11 cellular contexts compared by ENCODE assay signal in the genomic region with DNA sequence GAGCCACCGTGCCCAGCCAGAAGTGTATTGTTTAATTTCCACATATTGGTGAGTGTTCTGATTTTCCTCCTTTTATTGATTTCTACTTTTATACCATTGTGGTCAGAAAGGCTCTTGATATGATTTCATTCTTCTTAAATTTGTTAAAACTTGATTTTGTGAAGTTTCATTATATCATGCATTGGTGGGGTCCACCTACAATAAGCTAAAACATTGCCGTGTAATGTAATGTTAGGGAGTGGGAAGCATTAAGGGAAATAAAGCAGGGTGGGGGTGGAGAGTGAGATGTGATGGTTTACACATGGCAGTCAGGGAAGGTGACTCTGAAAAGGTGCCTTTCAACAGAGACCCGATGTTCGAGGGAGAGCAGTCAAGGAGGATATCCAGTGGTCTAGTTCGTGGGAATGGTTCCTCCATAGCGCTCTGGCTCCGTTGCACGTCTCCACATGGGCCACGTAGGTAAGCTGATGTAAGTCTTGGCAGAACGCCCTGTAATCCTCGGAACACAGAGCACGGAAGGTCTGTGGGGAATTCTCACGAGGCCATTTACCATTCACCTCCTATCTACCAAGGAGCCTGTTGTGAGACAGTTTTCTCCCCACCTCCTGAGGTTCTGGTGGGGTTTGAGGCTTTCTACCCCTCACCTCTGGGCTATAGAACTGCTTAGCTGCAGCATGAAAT. TPM values are rescaled to one million over a fixed set of nuclear protein-coding genes. Genes with fewer than 3 reads are reported as not detected.
DNase-seq lines count a peak whose midpoint lies in the region; ATAC-seq and TF ChIP-seq lines count a peak whose summit lies in the region.
"Had no signal": no experiment of that assay in that cellular context is flagged by ENCODE, and none has a peak within 500 bp of the region (broad histone marks: within the 10 kb centered on the region; RNA-seq: fewer than 3 reads in every experiment).

No MANE protein-coding gene starts in this region.

- H3K36me3 ChIP-seq in right atrium auricular region (no peaks in the 10 kb centered on the region), suprapubic skin (no peaks in the 10 kb centered on the region)
- H3K36me3 ChIP-seq: transverse colon had no signal

- H3K4me1 ChIP-seq in right atrium auricular region (peaks cover 0 to 8% of the 10 kb centered on the region in 2 donors), suprapubic skin (peaks cover 5% of the 10 kb centered on the region)
- H3K4me1 ChIP-seq: transverse colon had no signal

- no peak for TF ChIP-seq CTCF in right atrium auricular region (IDR thresholded peaks at IDR 0.05)
- TF ChIP-seq CTCF in suprapubic skin (IDR thresholded peaks at IDR 0.05): no peak

- H3K9me3 ChIP-seq in right atrium auricular region (no peaks in the 10 kb centered on the region), suprapubic skin (no peaks in the 10 kb centered on the region)
- H3K9me3 ChIP-seq: transverse colon had no signal

- H3K27ac ChIP-seq in right atrium auricular region: peak overlapping the region; percentile 63 to 87
- H3K27ac ChIP-seq in suprapubic skin: peak overlapping the region; percentile 77
- H3K27ac ChIP-seq: transverse colon had no signal

- no peak for TF ChIP-seq EP300 in suprapubic skin (IDR thresholded peaks at IDR 0.05)

- 52% methylated on average over 13 of the region's 13 CpGs for WGBS in suprapubic skin

- DNase-seq in Right ventricle myocardium superior (no peak), cardiac septum (ENCODE audit: low spot score) (no peak), astrocyte of the hippocampus (ENCODE audit: low read depth, low spot score) (peak; percentile 37), right atrium auricular region (ENCODE audit: low spot score) (no peak), suprapubic skin (ENCODE audit: low spot score in 2 of 2) (no peak), medulla oblongata (ENCODE audit: extremely low spot score) (no peak)
- no peak for DNase-seq in activated CD4-positive, alpha-beta T cell treated with anti-CD3 and anti-CD28 coated beads for 48 hours
- DNase-seq: activated naive CD4-positive, alpha-beta T cell treated with anti-CD3 and anti-CD28 coated beads, Interleukin-2, amount 50 U/mL, for 16 hours; NCI-H1048; transverse colon had no signal

- H3K27me3 ChIP-seq in right atrium auricular region (no peaks in the 10 kb centered on the region), suprapubic skin (no peaks in the 10 kb centered on the region)
- H3K27me3 ChIP-seq: transverse colon had no signal

- no peak for TF ChIP-seq POLR2A in suprapubic skin (IDR thresholded peaks at IDR 0.05)

- ATAC-seq in Right ventricle myocardium superior (ENCODE audit: poor library complexity) (peak; percentile 46), GM18909 (IDR thresholded peaks at IDR 0.05; ENCODE audit: poor library complexity, unreplicated experiment) (no peak)

- peak overlapping the region in 1 of 2 donors; percentile 11 for H3K4me3 ChIP-seq in right atrium auricular region
- H3K4me3 ChIP-seq in suprapubic skin: no peak overlapping the region
- H3K4me3 ChIP-seq: transverse colon had no signal

- intact Hi-C loops in Right ventricle myocardium superior (cut with DNase I): no loop called here
- intact Hi-C loops in cardiac septum (cut with DNase I): no loop called here

RNA-seq across cellular contexts. Expression of a gene that starts 7.7 kb away (rescaled TPM):
- total RNA-seq in Right ventricle myocardium superior: 173 TPM
- total RNA-seq in cardiac septum: 170 TPM
- 100 to 1,000 TPM; 208 to 214 TPM for total RNA-seq in right atrium auricular region
- total RNA-seq in suprapubic skin: 100 to 1,000 TPM in 1 of 4 donors, 10 to 100 TPM in 3; 71.1 to 105 (median 93.2) TPM

RNA-seq across cellular contexts. Expression of a gene that starts 15.3 kb away (rescaled TPM):
- 103 TPM for total RNA-seq in Right ventricle myocardium superior
- 96.9 TPM for total RNA-seq in cardiac septum
- 10 to 100 TPM; 62.1 to 90.4 TPM for total RNA-seq in right atrium auricular region
- 100 to 1,000 TPM; 167 to 245 (median 204) TPM for total RNA-seq in suprapubic skin

RNA-seq across cellular contexts. Expression of a gene that starts 50.1 kb away (rescaled TPM):
- total RNA-seq in Right ventricle myocardium superior: 13.9 TPM
- total RNA-seq in cardiac septum: 16.5 TPM
- 10 to 100 TPM; 11.0 to 17.5 TPM for total RNA-seq in right atrium auricular region
- 10 to 100 TPM; 12.9 to 21.2 (median 17.3) TPM for total RNA-seq in suprapubic skin
